1 cellular context compared by ENCODE assay signal in the genomic region with DNA sequence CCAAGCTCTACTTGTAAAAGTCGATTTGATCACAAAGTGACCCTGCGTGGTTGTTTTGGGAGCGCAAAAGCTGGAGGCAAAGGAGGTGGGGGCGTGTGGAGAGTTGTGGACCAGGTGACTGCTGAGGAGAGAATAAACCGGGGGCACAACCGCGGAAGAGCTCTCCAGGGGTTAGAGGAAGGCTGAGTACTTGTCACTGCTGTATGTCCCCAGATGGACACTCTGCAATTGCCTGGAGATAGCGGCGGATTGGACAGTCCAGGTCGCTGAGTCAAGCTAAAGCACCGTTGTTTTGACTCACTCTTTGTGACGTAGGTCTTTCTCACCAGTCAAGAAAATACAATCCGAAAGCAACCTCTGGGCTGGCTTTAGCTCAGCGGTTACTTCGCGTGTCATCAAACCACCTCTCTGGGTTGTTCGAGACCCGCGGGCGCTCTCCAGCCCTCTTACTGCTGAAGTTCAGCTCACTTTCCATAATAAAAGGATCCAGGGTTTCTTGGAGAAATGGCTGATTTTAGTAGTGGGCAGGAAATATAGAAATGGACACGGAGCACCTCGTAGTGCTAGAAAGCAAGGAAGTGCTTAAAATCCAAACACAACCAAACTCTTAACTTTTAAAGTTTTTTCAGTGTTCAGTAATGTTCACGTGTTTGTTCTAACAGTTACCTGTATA.
A peak's percentile ranks its signal among the peaks of the same experiment; 100 is the strongest.
TF ChIP-seq lines count a peak whose summit lies in the region.

No MANE protein-coding gene starts in this region.

TF ChIP-seq in K562, 482 proteins besides CTCF, POLR2A, EP300 and RAD21 (continued from another document and continues in another):
- TF ChIP-seq, protein P1, sequence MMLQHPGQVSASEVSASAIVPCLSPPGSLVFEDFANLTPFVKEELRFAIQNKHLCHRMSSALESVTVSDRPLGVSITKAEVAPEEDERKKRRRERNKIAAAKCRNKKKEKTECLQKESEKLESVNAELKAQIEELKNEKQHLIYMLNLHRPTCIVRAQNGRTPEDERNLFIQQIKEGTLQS (IDR thresholded peaks at IDR 0.05) = peak; percentile 91
- TF ChIP-seq, protein P1 (CRISPR knock-in tag; conservative IDR thresholded peaks at IDR 0.05) = peak; percentile 95
- TF ChIP-seq CAMTA2 (CRISPR knock-in tag; conservative IDR thresholded peaks at IDR 0.05) (no peak), MAFG (tag; conservative IDR thresholded peaks at IDR 0.05) (peak; percentile 77), HSF4 (CRISPR knock-in tag; IDR thresholded peaks at IDR 0.05; ENCODE audit: borderline replicate concordance) (no peak), HDAC6 (IDR thresholded peaks at IDR 0.05; ENCODE audit: low read depth, low read length) (no peak), ZNF707 (CRISPR knock-in tag; conservative IDR thresholded peaks at IDR 0.05) (no peak), RBM15 (IDR thresholded peaks at IDR 0.05; ENCODE audit: insufficient read depth, low read length) (no peak), PPARD (CRISPR knock-in tag; IDR thresholded peaks at IDR 0.05) (no peak), SP1 (CRISPR knock-in tag; IDR thresholded peaks at IDR 0.05) (peak; percentile 90), HDAC8 (tag; IDR thresholded peaks at IDR 0.05) (no peak), TGIF2 (CRISPR knock-in tag; IDR thresholded peaks at IDR 0.05) (no peak), SIRT6 (IDR thresholded peaks at IDR 0.05; ENCODE audit: low read depth, low read length) (no peak), ZNF12 (CRISPR knock-in tag; IDR thresholded peaks at IDR 0.05) (no peak), KAT8 (IDR thresholded peaks at IDR 0.05; ENCODE audit: low read depth) (no peak), TBL1XR1 (IDR thresholded peaks at IDR 0.05; ENCODE audit: low read length in 2 of 2) (peak; percentile 81 to 99), PTTG1 (tag; IDR thresholded peaks at IDR 0.05; ENCODE audit: low read depth) (no peak), KDM4B (IDR thresholded peaks at IDR 0.05; ENCODE audit: borderline replicate concordance in 2 of 2, low read depth in 1 of 2) (no peak), FOXM1 (IDR thresholded peaks at IDR 0.05; ENCODE audit: low read depth) (no peak; the same call in 1 of the 2 replicates), FOXM1 (CRISPR knock-in tag; IDR thresholded peaks at IDR 0.05; ENCODE audit: low read depth) (no peak), ZNF408 (CRISPR knock-in tag; IDR thresholded peaks at IDR 0.05; ENCODE audit: low read depth) (no peak), KHSRP (IDR thresholded peaks at IDR 0.05) (no peak), ZNF830 (CRISPR knock-in tag; IDR thresholded peaks at IDR 0.05) (no peak), BCL6 (CRISPR knock-in tag; IDR thresholded peaks at IDR 0.05) (no peak; the same call in 1 of the 2 replicates), CC2D1A (IDR thresholded peaks at IDR 0.05) (no peak), POLR3G (IDR thresholded peaks at IDR 0.05; ENCODE audit: extremely low read depth, insufficient read length, insufficient replicate concordance) (peak; percentile 85), GATAD2B (IDR thresholded peaks at IDR 0.05; ENCODE audit: borderline replicate concordance) (peak; percentile 65; the same call in 1 of the 2 replicates), SRSF1 (IDR thresholded peaks at IDR 0.05; ENCODE audit: low read depth, low read length) (no peak), SNRNP70 (optimal IDR thresholded peaks at IDR 0.05; ENCODE audit: low read depth, low read length) (no peak), ZNF431 (CRISPR knock-in tag; IDR thresholded peaks at IDR 0.05) (peak; percentile 74; the same call in 1 of the 2 replicates), KDM1A (IDR thresholded peaks at IDR 0.05) (no peak), SP2 (IDR thresholded peaks at IDR 0.05; ENCODE audit: extremely low read depth, low read depth, low read length, poor library complexity, severe bottlenecking) (no peak), ZNF174 (CRISPR knock-in tag; IDR thresholded peaks at IDR 0.05) (no peak), GTF2A2 (tag; IDR thresholded peaks at IDR 0.05) (no peak), CSDE1 (IDR thresholded peaks at IDR 0.05) (peak in 1 of 2 experiments; percentile 93; a peak in 2 of 4 replicates), ASH1L (IDR thresholded peaks at IDR 0.05; ENCODE audit: borderline replicate concordance, low read depth, partially characterized antibody) (no peak), SPI1 (IDR thresholded peaks at IDR 0.05; ENCODE audit: borderline replicate concordance, low read depth, low read length) (no peak), BRD4 (IDR thresholded peaks at IDR 0.05) (peak; percentile 91; the same call in 1 of the 2 replicates), WHSC1 (IDR thresholded peaks at IDR 0.05; ENCODE audit: low read length) (no peak), MAFK (IDR thresholded peaks at IDR 0.05; ENCODE audit: low read length) (peak; percentile 87), TAF9B (IDR thresholded peaks at IDR 0.05; ENCODE audit: partially characterized antibody) (no peak), HMGN3 (IDR thresholded peaks at IDR 0.05; ENCODE audit: borderline replicate concordance, extremely low read depth, insufficient read length, low read depth, low read length) (no peak), MECOM (CRISPR knock-in tag; IDR thresholded peaks at IDR 0.05) (peak; percentile 63; the same call in 1 of the 2 replicates)
- TF ChIP-seq, protein P2, sequence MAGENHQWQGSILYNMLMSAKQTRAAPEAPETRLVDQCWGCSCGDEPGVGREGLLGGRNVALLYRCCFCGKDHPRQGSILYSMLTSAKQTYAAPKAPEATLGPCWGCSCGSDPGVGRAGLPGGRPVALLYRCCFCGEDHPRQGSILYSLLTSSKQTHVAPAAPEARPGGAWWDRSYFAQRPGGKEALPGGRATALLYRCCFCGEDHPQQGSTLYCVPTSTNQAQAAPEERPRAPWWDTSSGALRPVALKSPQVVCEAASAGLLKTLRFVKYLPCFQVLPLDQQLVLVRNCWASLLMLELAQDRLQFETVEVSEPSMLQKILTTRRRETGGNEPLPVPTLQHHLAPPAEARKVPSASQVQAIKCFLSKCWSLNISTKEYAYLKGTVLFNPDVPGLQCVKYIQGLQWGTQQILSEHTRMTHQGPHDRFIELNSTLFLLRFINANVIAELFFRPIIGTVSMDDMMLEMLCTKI (IDR thresholded peaks at IDR 0.05; ENCODE audit: partially characterized antibody) = no peak
- TF ChIP-seq, protein P3, sequence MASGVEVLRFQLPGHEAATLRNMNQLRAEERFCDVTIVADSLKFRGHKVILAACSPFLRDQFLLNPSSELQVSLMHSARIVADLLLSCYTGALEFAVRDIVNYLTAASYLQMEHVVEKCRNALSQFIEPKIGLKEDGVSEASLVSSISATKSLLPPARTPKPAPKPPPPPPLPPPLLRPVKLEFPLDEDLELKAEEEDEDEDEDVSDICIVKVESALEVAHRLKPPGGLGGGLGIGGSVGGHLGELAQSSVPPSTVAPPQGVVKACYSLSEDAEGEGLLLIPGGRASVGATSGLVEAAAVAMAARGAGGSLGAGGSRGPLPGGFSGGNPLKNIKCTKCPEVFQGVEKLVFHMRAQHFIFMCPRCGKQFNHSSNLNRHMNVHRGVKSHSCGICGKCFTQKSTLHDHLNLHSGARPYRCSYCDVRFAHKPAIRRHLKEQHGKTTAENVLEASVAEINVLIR (CRISPR knock-in tag; IDR thresholded peaks at IDR 0.05) = peak; percentile 92
- TF ChIP-seq, protein P4, sequence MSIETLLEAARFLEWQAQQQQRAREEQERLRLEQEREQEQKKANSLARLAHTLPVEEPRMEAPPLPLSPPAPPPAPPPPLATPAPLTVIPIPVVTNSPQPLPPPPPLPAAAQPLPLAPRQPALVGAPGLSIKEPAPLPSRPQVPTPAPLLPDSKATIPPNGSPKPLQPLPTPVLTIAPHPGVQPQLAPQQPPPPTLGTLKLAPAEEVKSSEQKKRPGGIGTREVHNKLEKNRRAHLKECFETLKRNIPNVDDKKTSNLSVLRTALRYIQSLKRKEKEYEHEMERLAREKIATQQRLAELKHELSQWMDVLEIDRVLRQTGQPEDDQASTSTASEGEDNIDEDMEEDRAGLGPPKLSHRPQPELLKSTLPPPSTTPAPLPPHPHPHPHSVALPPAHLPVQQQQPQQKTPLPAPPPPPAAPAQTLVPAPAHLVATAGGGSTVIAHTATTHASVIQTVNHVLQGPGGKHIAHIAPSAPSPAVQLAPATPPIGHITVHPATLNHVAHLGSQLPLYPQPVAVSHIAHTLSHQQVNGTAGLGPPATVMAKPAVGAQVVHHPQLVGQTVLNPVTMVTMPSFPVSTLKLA (conservative IDR thresholded peaks at IDR 0.05) = peak; percentile 64 to 71; a peak in 3 of 4 replicates
- TF ChIP-seq, protein P5, sequence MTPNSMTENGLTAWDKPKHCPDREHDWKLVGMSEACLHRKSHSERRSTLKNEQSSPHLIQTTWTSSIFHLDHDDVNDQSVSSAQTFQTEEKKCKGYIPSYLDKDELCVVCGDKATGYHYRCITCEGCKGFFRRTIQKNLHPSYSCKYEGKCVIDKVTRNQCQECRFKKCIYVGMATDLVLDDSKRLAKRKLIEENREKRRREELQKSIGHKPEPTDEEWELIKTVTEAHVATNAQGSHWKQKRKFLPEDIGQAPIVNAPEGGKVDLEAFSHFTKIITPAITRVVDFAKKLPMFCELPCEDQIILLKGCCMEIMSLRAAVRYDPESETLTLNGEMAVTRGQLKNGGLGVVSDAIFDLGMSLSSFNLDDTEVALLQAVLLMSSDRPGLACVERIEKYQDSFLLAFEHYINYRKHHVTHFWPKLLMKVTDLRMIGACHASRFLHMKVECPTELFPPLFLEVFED (CRISPR knock-in tag; conservative IDR thresholded peaks at IDR 0.05) = peak; percentile 64; the same call in 1 of the 2 replicates
- TF ChIP-seq, protein P6, sequence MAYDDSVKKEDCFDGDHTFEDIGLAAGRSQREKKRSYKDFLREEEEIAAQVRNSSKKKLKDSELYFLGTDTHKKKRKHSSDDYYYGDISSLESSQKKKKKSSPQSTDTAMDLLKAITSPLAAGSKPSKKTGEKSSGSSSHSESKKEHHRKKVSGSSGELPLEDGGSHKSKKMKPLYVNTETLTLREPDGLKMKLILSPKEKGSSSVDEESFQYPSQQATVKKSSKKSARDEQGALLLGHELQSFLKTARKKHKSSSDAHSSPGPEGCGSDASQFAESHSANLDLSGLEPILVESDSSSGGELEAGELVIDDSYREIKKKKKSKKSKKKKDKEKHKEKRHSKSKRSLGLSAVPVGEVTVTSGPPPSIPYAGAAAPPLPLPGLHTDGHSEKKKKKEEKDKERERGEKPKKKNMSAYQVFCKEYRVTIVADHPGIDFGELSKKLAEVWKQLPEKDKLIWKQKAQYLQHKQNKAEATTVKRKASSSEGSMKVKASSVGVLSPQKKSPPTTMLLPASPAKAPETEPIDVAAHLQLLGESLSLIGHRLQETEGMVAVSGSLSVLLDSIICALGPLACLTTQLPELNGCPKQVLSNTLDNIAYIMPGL (CRISPR knock-in tag; IDR thresholded peaks at IDR 0.05) = peak; percentile 84; the same call in 1 of the 2 replicates
- TF ChIP-seq, protein P7, sequence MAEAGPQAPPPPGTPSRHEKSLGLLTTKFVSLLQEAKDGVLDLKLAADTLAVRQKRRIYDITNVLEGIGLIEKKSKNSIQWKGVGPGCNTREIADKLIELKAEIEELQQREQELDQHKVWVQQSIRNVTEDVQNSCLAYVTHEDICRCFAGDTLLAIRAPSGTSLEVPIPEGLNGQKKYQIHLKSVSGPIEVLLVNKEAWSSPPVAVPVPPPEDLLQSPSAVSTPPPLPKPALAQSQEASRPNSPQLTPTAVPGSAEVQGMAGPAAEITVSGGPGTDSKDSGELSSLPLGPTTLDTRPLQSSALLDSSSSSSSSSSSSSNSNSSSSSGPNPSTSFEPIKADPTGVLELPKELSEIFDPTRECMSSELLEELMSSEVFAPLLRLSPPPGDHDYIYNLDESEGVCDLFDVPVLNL (CRISPR knock-in tag; IDR thresholded peaks at IDR 0.05; ENCODE audit: low read depth) = no peak
- TF ChIP-seq, protein P8, sequence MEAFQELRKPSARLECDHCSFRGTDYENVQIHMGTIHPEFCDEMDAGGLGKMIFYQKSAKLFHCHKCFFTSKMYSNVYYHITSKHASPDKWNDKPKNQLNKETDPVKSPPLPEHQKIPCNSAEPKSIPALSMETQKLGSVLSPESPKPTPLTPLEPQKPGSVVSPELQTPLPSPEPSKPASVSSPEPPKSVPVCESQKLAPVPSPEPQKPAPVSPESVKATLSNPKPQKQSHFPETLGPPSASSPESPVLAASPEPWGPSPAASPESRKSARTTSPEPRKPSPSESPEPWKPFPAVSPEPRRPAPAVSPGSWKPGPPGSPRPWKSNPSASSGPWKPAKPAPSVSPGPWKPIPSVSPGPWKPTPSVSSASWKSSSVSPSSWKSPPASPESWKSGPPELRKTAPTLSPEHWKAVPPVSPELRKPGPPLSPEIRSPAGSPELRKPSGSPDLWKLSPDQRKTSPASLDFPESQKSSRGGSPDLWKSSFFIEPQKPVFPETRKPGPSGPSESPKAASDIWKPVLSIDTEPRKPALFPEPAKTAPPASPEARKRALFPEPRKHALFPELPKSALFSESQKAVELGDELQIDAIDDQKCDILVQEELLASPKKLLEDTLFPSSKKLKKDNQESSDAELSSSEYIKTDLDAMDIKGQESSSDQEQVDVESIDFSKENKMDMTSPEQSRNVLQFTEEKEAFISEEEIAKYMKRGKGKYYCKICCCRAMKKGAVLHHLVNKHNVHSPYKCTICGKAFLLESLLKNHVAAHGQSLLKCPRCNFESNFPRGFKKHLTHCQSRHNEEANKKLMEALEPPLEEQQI (IDR thresholded peaks at IDR 0.05) = peak; percentile 75; the same call in 1 of the 2 replicates
- TF ChIP-seq, protein P9, sequence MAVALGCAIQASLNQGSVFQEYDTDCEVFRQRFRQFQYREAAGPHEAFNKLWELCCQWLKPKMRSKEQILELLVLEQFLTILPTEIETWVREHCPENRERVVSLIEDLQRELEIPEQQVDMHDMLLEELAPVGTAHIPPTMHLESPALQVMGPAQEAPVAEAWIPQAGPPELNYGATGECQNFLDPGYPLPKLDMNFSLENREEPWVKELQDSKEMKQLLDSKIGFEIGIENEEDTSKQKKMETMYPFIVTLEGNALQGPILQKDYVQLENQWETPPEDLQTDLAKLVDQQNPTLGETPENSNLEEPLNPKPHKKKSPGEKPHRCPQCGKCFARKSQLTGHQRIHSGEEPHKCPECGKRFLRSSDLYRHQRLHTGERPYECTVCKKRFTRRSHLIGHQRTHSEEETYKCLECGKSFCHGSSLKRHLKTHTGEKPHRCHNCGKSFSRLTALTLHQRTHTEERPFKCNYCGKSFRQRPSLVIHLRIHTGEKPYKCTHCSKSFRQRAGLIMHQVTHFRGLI (CRISPR knock-in tag; IDR thresholded peaks at IDR 0.05) = no peak
- TF ChIP-seq, protein P10, sequence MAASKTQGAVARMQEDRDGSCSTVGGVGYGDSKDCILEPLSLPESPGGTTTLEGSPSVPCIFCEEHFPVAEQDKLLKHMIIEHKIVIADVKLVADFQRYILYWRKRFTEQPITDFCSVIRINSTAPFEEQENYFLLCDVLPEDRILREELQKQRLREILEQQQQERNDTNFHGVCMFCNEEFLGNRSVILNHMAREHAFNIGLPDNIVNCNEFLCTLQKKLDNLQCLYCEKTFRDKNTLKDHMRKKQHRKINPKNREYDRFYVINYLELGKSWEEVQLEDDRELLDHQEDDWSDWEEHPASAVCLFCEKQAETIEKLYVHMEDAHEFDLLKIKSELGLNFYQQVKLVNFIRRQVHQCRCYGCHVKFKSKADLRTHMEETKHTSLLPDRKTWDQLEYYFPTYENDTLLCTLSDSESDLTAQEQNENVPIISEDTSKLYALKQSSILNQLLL (CRISPR knock-in tag; IDR thresholded peaks at IDR 0.05; ENCODE audit: borderline replicate concordance) = no peak
